ENCODE assay signal across 1 cellular context in the genomic region with DNA sequence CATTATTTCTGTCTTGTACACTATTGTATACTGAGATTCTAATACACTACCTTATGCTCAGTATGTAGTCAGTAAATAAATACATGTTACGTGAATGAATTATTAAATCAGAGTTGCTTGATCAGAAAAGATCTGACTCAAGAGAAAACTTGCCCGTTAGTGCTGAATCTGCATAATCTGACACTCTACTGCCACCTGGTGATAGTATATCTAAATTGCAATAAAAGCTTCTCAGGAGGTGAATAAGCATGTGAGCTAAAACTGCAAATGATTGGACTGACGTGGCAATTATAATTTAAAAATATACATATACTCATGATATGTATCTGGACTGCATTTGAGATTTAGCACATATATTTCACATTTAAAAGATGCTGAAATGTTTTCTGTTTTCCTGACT.
TF ChIP-seq lines count a peak whose summit lies in the region.

No MANE protein-coding gene starts in this region.

TF ChIP-seq in HepG2, 621 proteins besides CTCF, POLR2A, EP300 and RAD21 (continued from another document):
- TF ChIP-seq, protein P1, sequence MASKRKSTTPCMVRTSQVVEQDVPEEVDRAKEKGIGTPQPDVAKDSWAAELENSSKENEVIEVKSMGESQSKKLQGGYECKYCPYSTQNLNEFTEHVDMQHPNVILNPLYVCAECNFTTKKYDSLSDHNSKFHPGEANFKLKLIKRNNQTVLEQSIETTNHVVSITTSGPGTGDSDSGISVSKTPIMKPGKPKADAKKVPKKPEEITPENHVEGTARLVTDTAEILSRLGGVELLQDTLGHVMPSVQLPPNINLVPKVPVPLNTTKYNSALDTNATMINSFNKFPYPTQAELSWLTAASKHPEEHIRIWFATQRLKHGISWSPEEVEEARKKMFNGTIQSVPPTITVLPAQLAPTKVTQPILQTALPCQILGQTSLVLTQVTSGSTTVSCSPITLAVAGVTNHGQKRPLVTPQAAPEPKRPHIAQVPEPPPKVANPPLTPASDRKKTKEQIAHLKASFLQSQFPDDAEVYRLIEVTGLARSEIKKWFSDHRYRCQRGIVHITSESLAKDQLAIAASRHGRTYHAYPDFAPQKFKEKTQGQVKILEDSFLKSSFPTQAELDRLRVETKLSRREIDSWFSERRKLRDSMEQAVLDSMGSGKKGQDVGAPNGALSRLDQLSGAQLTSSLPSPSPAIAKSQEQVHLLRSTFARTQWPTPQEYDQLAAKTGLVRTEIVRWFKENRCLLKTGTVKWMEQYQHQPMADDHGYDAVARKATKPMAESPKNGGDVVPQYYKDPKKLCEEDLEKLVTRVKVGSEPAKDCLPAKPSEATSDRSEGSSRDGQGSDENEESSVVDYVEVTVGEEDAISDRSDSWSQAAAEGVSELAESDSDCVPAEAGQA (IDR thresholded peaks at IDR 0.05; ENCODE audit: low read depth): no peak
- TF ChIP-seq, protein P1 (CRISPR knock-in tag; IDR thresholded peaks at IDR 0.05; ENCODE audit: borderline replicate concordance): no peak
- TF ChIP-seq MAFF (IDR thresholded peaks at IDR 0.05; ENCODE audit: low read depth, low read length): peak; percentile 95
- peak; percentile 94 to 95 for TF ChIP-seq MAFK (conservative IDR thresholded peaks at IDR 0.05 in 1 of 2, IDR thresholded peaks at IDR 0.05 in 1 of 2; ENCODE audit: low read length in 2 of 2)
- TF ChIP-seq, protein P2, sequence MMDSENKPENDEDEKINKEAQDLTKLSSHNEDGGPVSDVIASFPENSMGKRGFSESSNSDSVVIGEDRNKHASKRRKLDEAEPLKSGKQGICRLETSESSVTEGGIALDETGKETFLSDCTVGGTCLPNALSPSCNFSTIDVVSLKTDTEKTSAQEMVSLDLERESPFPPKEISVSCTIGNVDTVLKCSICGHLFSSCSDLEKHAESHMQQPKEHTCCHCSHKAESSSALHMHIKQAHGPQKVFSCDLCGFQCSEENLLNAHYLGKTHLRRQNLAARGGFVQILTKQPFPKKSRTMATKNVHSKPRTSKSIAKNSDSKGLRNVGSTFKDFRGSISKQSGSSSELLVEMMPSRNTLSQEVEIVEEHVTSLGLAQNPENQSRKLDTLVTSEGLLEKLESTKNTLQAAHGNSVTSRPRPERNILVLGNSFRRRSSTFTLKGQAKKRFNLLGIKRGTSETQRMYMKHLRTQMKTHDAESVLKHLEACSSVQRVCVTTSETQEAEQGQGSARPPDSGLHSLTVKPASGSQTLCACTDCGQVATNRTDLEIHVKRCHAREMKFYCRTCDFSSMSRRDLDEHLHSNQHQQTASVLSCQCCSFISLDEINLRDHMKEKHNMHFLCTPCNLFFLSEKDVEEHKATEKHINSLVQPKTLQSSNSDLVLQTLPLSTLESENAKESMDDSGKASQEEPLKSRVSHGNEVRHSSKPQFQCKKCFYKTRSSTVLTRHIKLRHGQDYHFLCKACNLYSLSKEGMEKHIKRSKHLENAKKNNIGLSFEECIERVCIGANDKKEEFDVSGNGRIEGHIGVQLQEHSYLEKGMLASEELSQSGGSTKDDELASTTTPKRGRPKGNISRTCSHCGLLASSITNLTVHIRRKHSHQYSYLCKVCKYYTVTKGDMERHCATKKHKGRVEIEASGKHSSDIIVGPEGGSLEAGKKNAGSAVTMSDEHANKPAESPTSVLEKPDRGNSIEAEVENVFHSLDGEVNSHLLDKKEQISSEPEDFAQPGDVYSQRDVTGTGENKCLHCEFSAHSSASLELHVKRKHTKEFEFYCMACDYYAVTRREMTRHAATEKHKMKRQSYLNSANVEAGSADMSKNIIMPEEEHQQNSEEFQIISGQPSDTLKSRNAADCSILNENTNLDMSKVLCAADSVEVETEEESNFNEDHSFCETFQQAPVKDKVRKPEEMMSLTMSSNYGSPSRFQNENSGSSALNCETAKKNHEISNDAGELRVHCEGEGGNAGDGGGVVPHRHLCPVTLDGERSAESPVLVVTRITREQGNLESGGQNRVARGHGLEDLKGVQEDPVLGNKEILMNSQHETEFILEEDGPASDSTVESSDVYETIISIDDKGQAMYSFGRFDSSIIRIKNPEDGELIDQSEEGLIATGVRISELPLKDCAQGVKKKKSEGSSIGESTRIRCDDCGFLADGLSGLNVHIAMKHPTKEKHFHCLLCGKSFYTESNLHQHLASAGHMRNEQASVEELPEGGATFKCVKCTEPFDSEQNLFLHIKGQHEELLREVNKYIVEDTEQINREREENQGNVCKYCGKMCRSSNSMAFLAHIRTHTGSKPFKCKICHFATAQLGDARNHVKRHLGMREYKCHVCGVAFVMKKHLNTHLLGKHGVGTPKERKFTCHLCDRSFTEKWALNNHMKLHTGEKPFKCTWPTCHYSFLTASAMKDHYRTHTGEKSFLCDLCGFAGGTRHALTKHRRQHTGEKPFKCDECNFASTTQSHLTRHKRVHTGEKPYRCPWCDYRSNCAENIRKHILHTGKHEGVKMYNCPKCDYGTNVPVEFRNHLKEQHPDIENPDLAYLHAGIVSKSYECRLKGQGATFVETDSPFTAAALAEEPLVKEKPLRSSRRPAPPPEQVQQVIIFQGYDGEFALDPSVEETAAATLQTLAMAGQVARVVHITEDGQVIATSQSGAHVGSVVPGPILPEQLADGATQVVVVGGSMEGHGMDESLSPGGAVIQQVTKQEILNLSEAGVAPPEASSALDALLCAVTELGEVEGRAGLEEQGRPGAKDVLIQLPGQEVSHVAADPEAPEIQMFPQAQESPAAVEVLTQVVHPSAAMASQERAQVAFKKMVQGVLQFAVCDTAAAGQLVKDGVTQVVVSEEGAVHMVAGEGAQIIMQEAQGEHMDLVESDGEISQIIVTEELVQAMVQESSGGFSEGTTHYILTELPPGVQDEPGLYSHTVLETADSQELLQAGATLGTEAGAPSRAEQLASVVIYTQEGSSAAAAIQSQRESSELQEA (CRISPR knock-in tag; IDR thresholded peaks at IDR 0.05; ENCODE audit: not compliant biosample characterization): no peak
- no peak for TF ChIP-seq RFX5 (IDR thresholded peaks at IDR 0.05; ENCODE audit: low read depth, low read length)
- no peak for TF ChIP-seq ZNF496 (CRISPR knock-in tag; IDR thresholded peaks at IDR 0.05; ENCODE audit: insufficient replicate concordance)
